Comparison of ENCODE assay signal across 9 cellular contexts in genomic region chr7:74479066-74479781, GRCh38. TPM values are rescaled to one million over a fixed set of nuclear protein-coding genes. Genes with fewer than 3 reads are reported as not detected.
DNase-seq lines count a peak whose midpoint lies in the region; ATAC-seq and TF ChIP-seq lines count a peak whose summit lies in the region.
"Had no signal": no experiment of that assay in that cellular context is flagged by ENCODE, and none has a peak within 500 bp of the region (broad histone marks: within the 10 kb centered on the region; RNA-seq: fewer than 3 reads in every experiment).

No MANE protein-coding gene starts in this region.

- 37 to 51% methylated on average over 16 to 19 of the region's 19 CpGs for WGBS in testis, 2 donors

- peak; percentile 2 for ATAC-seq in left ventricle myocardium superior
- ATAC-seq in GM18868 (IDR thresholded peaks at IDR 0.05; ENCODE audit: unreplicated experiment), result no peak
- no peak for ATAC-seq in stimulated activated naive CD8-positive, alpha-beta T cell treated with anti-CD3 and anti-CD28 coated beads, Interleukin-15, amount 100 ng/mL, for 72 hours
- ATAC-seq in HG02798 (IDR thresholded peaks at IDR 0.05; ENCODE audit: poor library complexity, unreplicated experiment), result no peak

- DNase-seq in HK-2 (ENCODE audit: unreplicated experiment) (peak; percentile 81), SK-N-MC (ENCODE audit: low read depth, low spot score) (no peak), left ventricle myocardium superior (peak; percentile 45), testis (peak; percentile 50), NCI-H524 treated with DMSO at 0.1 percent for 48 hours (lab: John Stamatoyannopoulos, UW) (no peak)
- no peak for DNase-seq in stimulated activated naive CD8-positive, alpha-beta T cell treated with anti-CD3 and anti-CD28 coated beads, Interleukin-15, amount 100 ng/mL, for 72 hours
- DNase-seq: SW 1271 had no signal

- H3K4me3 ChIP-seq in SK-N-MC, result no peak overlapping the region
- H3K4me3 ChIP-seq in testis, result no peak overlapping the region

- peaks cover 8% of the 10 kb centered on the region for H3K4me1 Mint-ChIP-seq in stimulated activated naive CD8-positive, alpha-beta T cell treated with anti-CD3 and anti-CD28 coated beads, Interleukin-15, amount 100 ng/mL, for 72 hours

- H3K9ac ChIP-seq in SK-N-MC (ENCODE audit: insufficient read length), result no peak overlapping the region

- peak overlapping the region in 1 of 2 donors; percentile 48 for H3K27ac Mint-ChIP-seq in stimulated activated naive CD8-positive, alpha-beta T cell treated with anti-CD3 and anti-CD28 coated beads, Interleukin-15, amount 100 ng/mL, for 72 hours

- no peak for TF ChIP-seq CTCF in testis (IDR thresholded peaks at IDR 0.05)

- H3K4me3 Mint-ChIP-seq in stimulated activated naive CD8-positive, alpha-beta T cell treated with anti-CD3 and anti-CD28 coated beads, Interleukin-15, amount 100 ng/mL, for 72 hours, result no peak overlapping the region

- H3K27ac ChIP-seq in SK-N-MC (peak overlapping the region; percentile 94), testis (peak overlapping the region; percentile 92 to 97)

- H3K9me3 Mint-ChIP-seq in stimulated activated naive CD8-positive, alpha-beta T cell treated with anti-CD3 and anti-CD28 coated beads, Interleukin-15, amount 100 ng/mL, for 72 hours, result no peaks in the 10 kb centered on the region

- no peak for TF ChIP-seq POLR2A in testis (IDR thresholded peaks at IDR 0.05)

- peaks cover 41% of the 10 kb centered on the region for H3K27me3 Mint-ChIP-seq in stimulated activated naive CD8-positive, alpha-beta T cell treated with anti-CD3 and anti-CD28 coated beads, Interleukin-15, amount 100 ng/mL, for 72 hours

- intact Hi-C loops in left ventricle myocardium superior (cut with micrococcal nuclease), result no loop called here
- intact Hi-C loops in testis (cut with DNase I; ENCODE audit: low total_unique reads), result no loop called here

- no peaks in the 10 kb centered on the region for H3K9me3 ChIP-seq in SK-N-MC (ENCODE audit: low read depth, low read length)
- H3K9me3 ChIP-seq in testis, result no peaks in the 10 kb centered on the region

- peaks cover 53% of the 10 kb centered on the region for H3K4me1 ChIP-seq in testis

- no peaks in the 10 kb centered on the region for H3K27me3 ChIP-seq in testis

- H3K36me3 ChIP-seq in SK-N-MC (ENCODE audit: insufficient read depth, low read length) (no peaks in the 10 kb centered on the region), testis (ENCODE audit: low read depth, missing control alignments) (no peaks in the 10 kb centered on the region)

RNA-seq across cellular contexts. Expression of gene GTF2IRD1, which starts 25.5 kb away (rescaled TPM):
- 19.5 TPM for total RNA-seq in left ventricle myocardium superior
- total RNA-seq in testis, result 10 to 100 TPM; 22.4 to 24.7 TPM
- 15.1 TPM for polyA plus RNA-seq in testis (ENCODE audit: insufficient read depth, low read depth, low replicate concordance)

Comparison
In these comparisons a context has a peak if more than half of its experiments do, and no peak if none do; other contexts are left out.
1. DNase-seq: peak in HK-2 (single experiment), left ventricle myocardium superior (single experiment) and testis (single experiment); none in SK-N-MC (single experiment), NCI-H524 treated with DMSO at 0.1 percent for 48 hours (single experiment) and stimulated activated naive CD8-positive, alpha-beta T cell treated with anti-CD3 and anti-CD28 coated beads, Interleukin-15, amount 100 ng/mL, for 72 hours (0 of 2).